In the genomic region with DNA sequence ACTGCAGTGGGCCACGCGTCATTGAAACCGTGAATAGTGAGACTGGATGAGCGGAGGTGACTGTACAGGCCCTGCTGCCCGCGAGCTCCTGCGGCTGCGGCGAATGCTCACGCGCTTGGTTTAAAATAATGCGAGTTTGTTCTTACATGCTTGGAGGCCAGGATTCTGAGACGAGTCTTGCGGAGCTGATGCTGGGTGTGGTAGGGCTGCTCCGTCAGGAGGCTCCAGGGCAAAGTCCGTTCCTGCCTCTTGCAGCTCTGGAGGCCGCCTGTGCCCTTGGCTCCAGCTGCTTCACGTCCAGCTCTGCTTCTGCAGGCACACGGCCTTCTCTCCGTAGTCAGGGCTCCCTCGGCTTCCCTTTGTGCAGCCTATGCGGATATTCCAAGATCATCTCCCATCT, we compare ENCODE assay signal across 1 cellular context.
TF ChIP-seq lines count a peak whose summit lies in the region.

No MANE protein-coding gene starts in this region.

TF ChIP-seq in SK-N-SH, 30 proteins besides CTCF, POLR2A, EP300 and RAD21:
- TF ChIP-seq FOSL2 (IDR thresholded peaks at IDR 0.05; ENCODE audit: borderline replicate concordance, low read depth) (no peak), MXI1 (IDR thresholded peaks at IDR 0.05; ENCODE audit: low read depth, low read length) (no peak), JUND (IDR thresholded peaks at IDR 0.05) (no peak), YY1 (IDR thresholded peaks at IDR 0.05; ENCODE audit: low read depth) (no peak), TEAD4 (IDR thresholded peaks at IDR 0.05; ENCODE audit: borderline replicate concordance, insufficient read depth) (no peak), RXRA (IDR thresholded peaks at IDR 0.05; ENCODE audit: borderline replicate concordance, low read depth) (no peak), POLR2AphosphoS5 (IDR thresholded peaks at IDR 0.05; ENCODE audit: low read depth, low read length) (no peak)
- TF ChIP-seq, protein P1, sequence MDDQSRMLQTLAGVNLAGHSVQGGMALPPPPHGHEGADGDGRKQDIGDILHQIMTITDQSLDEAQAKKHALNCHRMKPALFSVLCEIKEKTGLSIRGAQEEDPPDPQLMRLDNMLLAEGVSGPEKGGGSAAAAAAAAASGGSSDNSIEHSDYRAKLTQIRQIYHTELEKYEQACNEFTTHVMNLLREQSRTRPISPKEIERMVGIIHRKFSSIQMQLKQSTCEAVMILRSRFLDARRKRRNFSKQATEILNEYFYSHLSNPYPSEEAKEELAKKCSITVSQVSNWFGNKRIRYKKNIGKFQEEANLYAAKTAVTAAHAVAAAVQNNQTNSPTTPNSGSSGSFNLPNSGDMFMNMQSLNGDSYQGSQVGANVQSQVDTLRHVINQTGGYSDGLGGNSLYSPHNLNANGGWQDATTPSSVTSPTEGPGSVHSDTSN (IDR thresholded peaks at IDR 0.05): no peak
